8 cellular contexts compared by ENCODE assay signal in the genomic region with DNA sequence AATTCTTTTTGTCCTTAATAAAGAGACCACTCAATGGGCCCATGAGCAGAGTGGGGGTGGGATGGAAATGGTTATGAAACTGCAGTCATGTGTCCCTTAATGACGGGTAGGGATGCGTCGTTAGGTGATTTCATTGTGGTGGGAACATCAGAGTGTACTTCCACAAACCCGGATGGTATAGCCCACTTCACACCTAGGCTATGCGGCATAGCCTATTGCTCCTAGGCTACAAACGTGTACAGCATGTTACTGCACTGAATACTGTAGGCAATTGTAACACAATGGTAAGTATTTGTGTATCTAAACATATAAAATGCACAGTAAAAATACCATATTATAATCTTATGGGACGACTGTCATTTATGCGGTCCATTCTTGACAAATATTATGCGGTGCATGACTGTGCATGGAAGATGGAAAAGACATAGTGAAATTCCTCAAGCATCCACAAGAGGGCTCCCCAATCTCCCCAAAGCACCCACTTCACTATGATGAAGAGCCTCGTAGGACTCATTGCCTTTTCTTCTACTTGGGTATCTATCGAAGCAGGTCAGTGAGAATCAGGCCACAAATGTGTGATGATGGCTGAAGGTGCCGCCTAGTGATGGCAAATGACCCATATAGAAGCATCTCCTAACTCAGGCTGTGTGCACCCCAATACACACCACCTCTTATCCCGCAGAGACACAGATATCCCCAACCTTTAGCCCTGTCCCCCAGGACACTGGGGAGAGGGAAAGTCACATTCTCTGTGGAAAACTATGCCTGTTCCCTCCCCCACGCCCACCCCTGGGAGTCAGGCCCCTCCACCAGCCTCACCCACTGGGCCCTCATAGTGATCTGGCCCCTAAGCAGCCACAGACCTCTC. TPM values are rescaled to one million over a fixed set of nuclear protein-coding genes. Genes with fewer than 3 reads are reported as not detected.
DNase-seq lines count a peak whose midpoint lies in the region; ATAC-seq and TF ChIP-seq lines count a peak whose summit lies in the region.

No MANE protein-coding gene starts in this region.

- no peaks in the 10 kb centered on the region for H3K9me3 Mint-ChIP-seq in immature natural killer cell

- no peak overlapping the region for H3K4me2 ChIP-seq in OCI-LY7 (ENCODE audit: low read length)

- no peak for TF ChIP-seq POLR2A in stomach (IDR thresholded peaks at IDR 0.05)

- CTCF ChIA-PET in OCI-LY7 (lab: Charles Lee; ENCODE audit: unreplicated experiment), result no interaction called here

- no TSS peak for BruUV-seq in OCI-LY7 (replicated peaks; lab: Mats Ljungman, UMichigan)

- TF ChIP-seq CTCF in OCI-LY7 (conservative IDR thresholded peaks at IDR 0.05; ENCODE audit: low read length) (peak; percentile 84), stomach (IDR thresholded peaks at IDR 0.05) (peak in 5 of 7 experiments; percentile 48 to 72 (median 59))

- intact Hi-C loops in OCI-LY7 (cut with micrococcal nuclease; ENCODE audit: unreplicated experiment), result loop anchor here (1.0 to 2.0 kb wide), 2 partner anchors 26 to 114 kb away; no protein-coding TSS in a partner anchor
- intact Hi-C loops in stomach (cut with DNase I; ENCODE audit: low total_unique reads), result no loop called here

- no peak overlapping the region for H3K27ac Mint-ChIP-seq in immature natural killer cell

- 0 out of 2 replicates have a peak, but pooled peaks cover 4% of the 10 kb centered on the region for H4K20me1 ChIP-seq in OCI-LY7 (ENCODE audit: insufficient read depth, low read length)

- no peak overlapping the region for H2AFZ ChIP-seq in OCI-LY7 (ENCODE audit: low read length)

- H3K4me3 ChIP-seq in OCI-LY7 (ENCODE audit: low read depth, low read length, poor library complexity, severe bottlenecking) (no peak overlapping the region), stomach (no peak overlapping the region)

- H3K27ac ChIP-seq in OCI-LY7 (ENCODE audit: low read depth, low read length, poor library complexity, severe bottlenecking), result no peak overlapping the region
- H3K27ac ChIP-seq in stomach, result no peak overlapping the region

- POLR2A ChIA-PET in OCI-LY7 (lab: Charles Lee), result interaction anchor here (0.6 kb wide), 1 partner anchor 29 kb away, joined by 12 read pairs; no protein-coding TSS in a partner anchor

- no peaks in the 10 kb centered on the region for H3K79me2 ChIP-seq in OCI-LY7 (ENCODE audit: insufficient read depth, low read depth, low read length)

- no peak for TF ChIP-seq EP300 in stomach (IDR thresholded peaks at IDR 0.05)

- H3K36me3 ChIP-seq in OCI-LY7 (ENCODE audit: insufficient read depth, low read length) (no peaks in the 10 kb centered on the region), stomach (no peaks in the 10 kb centered on the region)

- H3K27me3 Mint-ChIP-seq in immature natural killer cell (ENCODE audit: low read depth in 3 of 3), result peaks cover 4 to 26% (median 16%) of the 10 kb centered on the region in 3 donors

- no peaks in the 10 kb centered on the region for H3K9me2 ChIP-seq in OCI-LY7 (ENCODE audit: insufficient read depth, low read length)

- peaks cover 0 to 86% (median 34%) of the 10 kb centered on the region in 3 donors for H3K27me3 ChIP-seq in stomach

- no peak for ATAC-seq in GM18868 (IDR thresholded peaks at IDR 0.05; ENCODE audit: unreplicated experiment)

- H3K4me3 Mint-ChIP-seq in immature natural killer cell, result no peak overlapping the region

- H3K4me1 Mint-ChIP-seq in immature natural killer cell, result peaks cover 5 to 8% of the 10 kb centered on the region in 2 donors

- H3K9me3 ChIP-seq in OCI-LY7 (ENCODE audit: low read length) (no peaks in the 10 kb centered on the region), stomach (peaks cover 0 to 8% (median 8%) of the 10 kb centered on the region in 4 donors)

- peaks cover 0 to 4% (median 0%) of the 10 kb centered on the region in 3 donors for H3K36me3 Mint-ChIP-seq in immature natural killer cell

- WGBS in stomach, 5 donors, result 35 to 47% (median 41%) methylated on average over 14 of the region's 14 CpGs

- H3K4me1 ChIP-seq in OCI-LY7 (ENCODE audit: insufficient read depth, low read length, poor library complexity, severe bottlenecking) (no peaks in the 10 kb centered on the region), stomach (peaks cover 0 to 4% (median 0%) of the 10 kb centered on the region in 4 donors)

- peak; percentile 60 for DNase-seq in DMS53 treated with DMSO at 0.1 percent for 48 hours (lab: John Stamatoyannopoulos, UW; ENCODE audit: unreplicated experiment)
- peak; percentile 32 for DNase-seq in HK-2 (ENCODE audit: unreplicated experiment)
- DNase-seq in OCI-LY7 (ENCODE audit: low spot score), result peak; percentile 55
- peak; percentile 42 for DNase-seq in amniotic epithelial cell (ENCODE audit: low read depth)
- DNase-seq in immature natural killer cell, result peak; percentile 42 to 59 (median 53)
- DNase-seq in stomach, result no peak
- no peak for DNase-seq in putamen (ENCODE audit: low spot score)

RNA-seq across cellular contexts. Expression of a gene that starts 43.5 kb away (rescaled TPM):
- not detected in 2 replicates for total RNA-seq in OCI-LY7 (2014; rRNA removed; shearing (Covaris generic))
- total RNA-seq in OCI-LY7 (2022) (not detected in 2 replicates), stomach (under 1 TPM in 2 of 5 donors, not detected in 3; 0.29 to 0.55 TPM)
- polyA plus RNA-seq in immature natural killer cell (100 to 1,000 TPM; 199 to 385 (median 225) TPM), stomach (under 1 TPM; 0.10 to 0.92 (median 0.31) TPM)

RNA-seq across cellular contexts. Expression of a gene that starts 45.0 kb away (rescaled TPM):
- 16.2 and 24.4 TPM in 2 replicates for total RNA-seq in OCI-LY7 (2014; rRNA removed; shearing (Covaris generic))
- total RNA-seq in OCI-LY7 (2022) (31.1 and 35.7 TPM in 2 replicates), stomach (100 to 1,000 TPM in 3 of 5 donors, 10 to 100 TPM in 2; 26.3 to 330 (median 141) TPM)
- polyA plus RNA-seq in immature natural killer cell (1 to 10 TPM; 2.7 to 7.5 (median 3.8) TPM), stomach (10 to 100 TPM in 2 of 3 donors, 1 to 10 TPM in 1; 7.9 to 22.6 (median 19.4) TPM)

RNA-seq across cellular contexts. Expression of a gene that starts 54.8 kb away (rescaled TPM):
- 27.1 and 50.8 TPM in 2 replicates for total RNA-seq in OCI-LY7 (2014; rRNA removed; shearing (Covaris generic))
- total RNA-seq in OCI-LY7 (2022), result 55.9 and 56.7 TPM in 2 replicates
- 100 to 1,000 TPM in 2 of 3 donors, 10 to 100 TPM in 1; 50.5 to 189 (median 114) TPM for polyA plus RNA-seq in immature natural killer cell
- 10 to 100 TPM in 4 of 5 donors, 1 to 10 TPM in 1; 7.8 to 85.2 (median 24.6) TPM for total RNA-seq in stomach
- polyA plus RNA-seq in stomach, result 10 to 100 TPM; 37.1 to 69.7 (median 38.1) TPM

RNA-seq across cellular contexts. Expression of a gene that starts 54.9 kb away (rescaled TPM):
- total RNA-seq in OCI-LY7 (2014; rRNA removed; shearing (Covaris generic)), result 0.23 and 0.85 TPM in 2 replicates
- total RNA-seq in OCI-LY7 (2022) (1.2 and 2.0 TPM in 2 replicates), stomach (not detected)
- polyA plus RNA-seq in immature natural killer cell (under 1 TPM in 2 of 3 donors, not detected in 1; 0.66 to 0.82 TPM), stomach (under 1 TPM; 0.31 to 0.75 (median 0.48) TPM)

Comparison
In these comparisons a context has a peak if more than half of its experiments do, and no peak if none do; other contexts are left out.
1. DNase-seq: peak in DMS53 treated with DMSO at 0.1 percent for 48 hours (single experiment), HK-2 (single experiment), OCI-LY7 (single experiment), amniotic epithelial cell (single experiment) and immature natural killer cell (3 of 3); none in stomach (single experiment) and putamen (single experiment).